ENCODE assay signal across 28 cellular contexts in genomic region chr21:42755766-42756579, GRCh38.
"Had no signal": no experiment of that assay in that cellular context is flagged by ENCODE, and none has a peak within 500 bp of the region (broad histone marks: within the 10 kb centered on the region; RNA-seq: fewer than 3 reads in every experiment).

No MANE protein-coding gene starts in this region.

- H3K27ac Mint-ChIP-seq: activated CD4-positive, alpha-beta memory T cell treated with anti-CD3 and anti-CD28 coated beads for 36 hours; activated naive CD4-positive, alpha-beta T cell treated with anti-CD3 and anti-CD28 coated beads, Interleukin-2, amount 50 U/mL, for 72 hours had no signal

- H3K4me3 Mint-ChIP-seq: activated CD4-positive, alpha-beta memory T cell treated with anti-CD3 and anti-CD28 coated beads for 36 hours; activated T-cell treated with anti-CD3 and anti-CD28 coated beads, Interleukin-2, amount 50 U/mL, for 4 hours; brain; central memory CD8-positive, alpha-beta T cell had no signal

- H3K36me3 ChIP-seq: SJSA1 had no signal

- H3K27me3 ChIP-seq: SJSA1 had no signal

- H3K9me3 Mint-ChIP-seq: activated CD4-positive, alpha-beta memory T cell treated with anti-CD3 and anti-CD28 coated beads for 36 hours; activated naive CD4-positive, alpha-beta T cell treated with anti-CD3 and anti-CD28 coated beads, Interleukin-2, amount 50 U/mL, for 72 hours; activated T-cell treated with anti-CD3 and anti-CD28 coated beads, Interleukin-2, amount 50 U/mL, for 4 hours; brain; central memory CD8-positive, alpha-beta T cell had no signal

- H3K4me1 Mint-ChIP-seq: brain; central memory CD8-positive, alpha-beta T cell had no signal

- H3K36me3 Mint-ChIP-seq: activated CD4-positive, alpha-beta memory T cell treated with anti-CD3 and anti-CD28 coated beads for 36 hours; activated naive CD4-positive, alpha-beta T cell treated with anti-CD3 and anti-CD28 coated beads, Interleukin-2, amount 50 U/mL, for 72 hours had no signal

- ATAC-seq: activated naive CD4-positive, alpha-beta T cell treated with anti-CD3 and anti-CD28 coated beads, Interleukin-2, amount 50 U/mL, for 72 hours; activated T-cell treated with anti-CD3 and anti-CD28 coated beads, Interleukin-2, amount 50 U/mL, for 4 hours; Panc1; SK-N-SH treated with all-trans-retinoic acid at 6 μM for 48 hours had no signal

- H3K9me3 ChIP-seq: SJSA1 had no signal

- H3K27ac ChIP-seq: RWPE1, SJSA1 had no signal

- H3K4me1 ChIP-seq: SJSA1 had no signal

- DNase-seq: activated CD4-positive, alpha-beta memory T cell treated with anti-CD3 and anti-CD28 coated beads for 36 hours; activated CD4-positive, alpha-beta T cell treated with anti-CD3 and anti-CD28 coated beads for 48 hours; activated CD4-positive, CD25-positive, alpha-beta regulatory T cell treated with anti-CD3 and anti-CD28 coated beads, Interleukin-2, amount 50 U/mL, for 72 hours; activated CD8-positive, alpha-beta memory T cell treated with anti-CD3 and anti-CD28 coated beads for 24 hours; activated effector memory CD4-positive, alpha-beta T cell treated with anti-CD3 and anti-CD28 coated beads, Interleukin-2, amount 50 U/mL, for 16 hours; activated naive CD4-positive, alpha-beta T cell treated with Interleukin-2 at 50 U/mL for 16 hours; activated T-cell treated with anti-CD3 and anti-CD28 coated beads, Interleukin-2, amount 50 U/mL, for 4 hours; amygdala; Kasumi-1; NCI-H1092; NCI-H1417; NCI-H2029; NCI-H2107; NCI-H2171 treated with DMSO at 0.1 percent for 48 hours; NCI-H226; NCI-H526; NCI-H774; NK-92 treated with Interleukin-12 subunit alpha and Interleukin-12 subunit beta, amount 100 ng/mL, for 24 hours; OCI-M1; SHP77; SW 1271 had no signal

- H3K27me3 Mint-ChIP-seq: activated CD4-positive, alpha-beta memory T cell treated with anti-CD3 and anti-CD28 coated beads for 36 hours; brain had no signal

- H3K4me3 ChIP-seq: SJSA1 had no signal
